22 cellular contexts compared by ENCODE assay signal in genomic region chr5:111857067-111857466, GRCh38.
DNase-seq lines count a peak whose midpoint lies in the region; ATAC-seq, FAIRE-seq and TF ChIP-seq lines count a peak whose summit lies in the region.
"Had no signal": no experiment of that assay in that cellular context is flagged by ENCODE, and none has a peak within 500 bp of the region (broad histone marks: within the 10 kb centered on the region; RNA-seq: fewer than 3 reads in every experiment).

No MANE protein-coding gene starts in this region.

- no TSS peak for BruUV-seq in HepG2 (replicated peaks; lab: Mats Ljungman, UMichigan)

- H3K4me1 ChIP-seq in heart right ventricle (peaks cover 0 to 52% (median 23%) of the 10 kb centered on the region in 9 donors), right cardiac atrium (ENCODE audit: control insufficient read depth, insufficient read depth, low read length) (peaks cover 10% of the 10 kb centered on the region), testis (peaks cover 7% of the 10 kb centered on the region), HepG2 (ENCODE audit: insufficient read depth, low read length) (no peaks in the 10 kb centered on the region)
- H3K4me1 ChIP-seq: A549 had no signal

- H3K9ac ChIP-seq in HepG2 (ENCODE audit: insufficient read depth, low read depth, low read length) = no peak overlapping the region
- H3K9ac ChIP-seq: SK-N-SH had no signal

- H3K27ac ChIP-seq in heart right ventricle (no peak overlapping the region), right cardiac atrium (ENCODE audit: low read length) (no peak overlapping the region), testis (no peak overlapping the region), HepG2 (ENCODE audit: extremely low read length, insufficient read depth, low read length) (no peak overlapping the region)
- H3K27ac ChIP-seq: A549 had no signal

- in situ Hi-C loops in HepG2 (cut with HindIII; ENCODE audit: extremely low pct_ligation_motif_present, low pct_unique_long_range_greater_than_20kb) = no loop called here

- no peak for TF ChIP-seq EP300 in HepG2 (IDR thresholded peaks at IDR 0.05; ENCODE audit: low read depth in 2 of 2, low read length in 2 of 2)
- TF ChIP-seq EP300 in HepG2 (CRISPR knock-in tag; IDR thresholded peaks at IDR 0.05; ENCODE audit: borderline replicate concordance) = no peak

- FAIRE-seq in HepG2 (lab: Jason Lieb, UNC) = no peak
- FAIRE-seq: A549, H54, RCC 7860 had no signal

- H3K27me3 ChIP-seq in heart right ventricle (no peaks in the 10 kb centered on the region), right cardiac atrium (ENCODE audit: control insufficient read depth, insufficient read depth) (no peaks in the 10 kb centered on the region), testis (no peaks in the 10 kb centered on the region), HepG2 (ENCODE audit: control insufficient read depth in 1 of 2, insufficient read depth in 2 of 2, low read length in 2 of 2) (no peaks in the 10 kb centered on the region)

- no peaks in the 10 kb centered on the region for H3K79me2 ChIP-seq in HepG2 (ENCODE audit: insufficient read depth, low read length)

- POLR2A ChIA-PET in HepG2 (lab: Yijun Ruan, JAX) = no interaction called here

- CTCF ChIA-PET in HepG2 (lab: Yijun Ruan, JAX; ENCODE audit: low intra/inter-chr PET ratio, low total read pairs) = no interaction called here

- WGBS in heart right ventricle, 2 donors = 43 to 57% methylated on average over 4 of the region's 4 CpGs
- WGBS in right cardiac atrium = 48% methylated on average over 4 of the region's 4 CpGs
- WGBS in testis, 2 donors = 51 to 63% methylated on average over 4 of the region's 4 CpGs
- WGBS in HepG2 (ENCODE audit: low lambda C conversion rate) = 25% methylated on average over 3 of the region's 4 CpGs

- TF ChIP-seq POLR2A in testis (IDR thresholded peaks at IDR 0.05) (no peak), HepG2 (IDR thresholded peaks at IDR 0.05; ENCODE audit: insufficient read depth in 1 of 2, low read depth in 2 of 2, low read length in 2 of 2) (no peak)

- H3K36me3 ChIP-seq in heart right ventricle (no peaks in the 10 kb centered on the region), testis (ENCODE audit: low read depth, missing control alignments) (no peaks in the 10 kb centered on the region), HepG2 (replicated peaks in 1 of 2; ENCODE audit: control insufficient read depth in 1 of 2, insufficient read depth in 2 of 2, low read length in 2 of 2) (no peaks in the 10 kb centered on the region)

- intact Hi-C loops in heart right ventricle (cut with DNase I) (loop anchor here in 3 of 10 donors (10.0 kb wide), 1 partner anchor 288 kb away; no protein-coding TSS in a partner anchor), cardiac septum (cut with DNase I) (loop anchor here (5.0 kb wide), 2 partner anchors 100 to 305 kb away; partner anchors contain the start of gene NREP), right cardiac atrium (cut with DNase I) (loop anchor here in 1 of 4 donors (10.0 kb wide), 1 partner anchor 302 kb away; no protein-coding TSS in a partner anchor), testis (cut with DNase I; ENCODE audit: low total_unique reads) (no loop called here), HepG2 (cut with micrococcal nuclease; ENCODE audit: unreplicated experiment) (no loop called here)

- H2AFZ ChIP-seq in HepG2 (ENCODE audit: low read length) = no peak overlapping the region

- H4K20me1 ChIP-seq in HepG2 (ENCODE audit: insufficient read depth, low read length) = no peaks in the 10 kb centered on the region

- DNase-seq in heart right ventricle = no peak
- no peak for DNase-seq in cardiac septum (ENCODE audit: low spot score)
- peak; percentile 57 for DNase-seq in cerebellar cortex (ENCODE audit: low spot score)
- peak in 1 of 3 donors; percentile 29 for DNase-seq in right cardiac atrium
- DNase-seq in testis = peak; percentile 21
- DNase-seq in activated CD8-positive, alpha-beta memory T cell treated with anti-CD3 and anti-CD28 coated beads, Interleukin-2, amount 50 U/mL, for 48 hours = no peak
- DNase-seq in HepG2 (ENCODE audit: low spot score) = no peak
- DNase-seq: GF-D8; KBM-7; NCI-H1092 treated with DMSO at 0.1 percent for 48 hours; NCI-H1436 treated with DMSO at 0.1 percent for 48 hours; NCI-H2029 treated with DMSO at 0.1 percent for 48 hours; NCI-H226; NCI-H510A treated with DMSO at 0.1 percent for 48 hours; NCI-H774; NK-92 treated with Interleukin-12 subunit alpha and Interleukin-12 subunit beta, amount 100 ng/mL, for 24 hours; SHP77 treated with DMSO at 0.1 percent for 48 hours; SK-N-SH had no signal

- no peak overlapping the region for H3K4me2 ChIP-seq in HepG2 (ENCODE audit: low read depth, low read length)
- H3K4me2 ChIP-seq: A549, SK-N-SH had no signal

- no peak for TF ChIP-seq RAD21 in HepG2 (CRISPR knock-in tag; IDR thresholded peaks at IDR 0.05)

- H3K9me3 ChIP-seq in heart right ventricle (no peaks in the 10 kb centered on the region), right cardiac atrium (ENCODE audit: control insufficient read depth, low read length) (no peaks in the 10 kb centered on the region), testis (no peaks in the 10 kb centered on the region), HepG2 (ENCODE audit: low read length) (no peaks in the 10 kb centered on the region)
- H3K9me3 ChIP-seq: A549, SK-N-SH had no signal

- TF ChIP-seq CTCF in heart right ventricle (IDR thresholded peaks at IDR 0.05) = no peak
- no peak for TF ChIP-seq CTCF in testis (IDR thresholded peaks at IDR 0.05)
- TF ChIP-seq CTCF in HepG2 (CRISPR knock-in tag; IDR thresholded peaks at IDR 0.05) = no peak

- ATAC-seq in heart right ventricle = peak in 5 of 8 donors; percentile 34 to 78 (median 51)
- ATAC-seq in right cardiac atrium = peak; percentile 20 to 63
- ATAC-seq in HepG2 = no peak
- no peak for ATAC-seq in HG03135 (IDR thresholded peaks at IDR 0.05; ENCODE audit: unreplicated experiment)
- ATAC-seq: A549 had no signal

- H3K4me3 ChIP-seq in heart right ventricle (no peak overlapping the region), right cardiac atrium (ENCODE audit: low read length) (no peak overlapping the region), testis (no peak overlapping the region), HepG2 (replicated peaks in 1 of 3; ENCODE audit: insufficient read depth in 1 of 3, low read depth in 2 of 3, low read length in 3 of 3) (no peak overlapping the region)
- H3K4me3 ChIP-seq: A549 had no signal

TF ChIP-seq in HepG2, 621 proteins besides CTCF, POLR2A, EP300 and RAD21:
- no peak for TF ChIP-seq NFYB (CRISPR knock-in tag; IDR thresholded peaks at IDR 0.05)
- TF ChIP-seq TMF1 (CRISPR knock-in tag; IDR thresholded peaks at IDR 0.05; ENCODE audit: low read depth) = no peak
- TF ChIP-seq E2F1 (CRISPR knock-in tag; IDR thresholded peaks at IDR 0.05) = no peak
- TF ChIP-seq USF2 (IDR thresholded peaks at IDR 0.05; ENCODE audit: low read depth, low read length) = no peak
- TF ChIP-seq USF2 (CRISPR knock-in tag; IDR thresholded peaks at IDR 0.05; ENCODE audit: borderline replicate concordance) = no peak
- TF ChIP-seq ZZZ3 (CRISPR knock-in tag; IDR thresholded peaks at IDR 0.05; ENCODE audit: borderline replicate concordance) = no peak
- TF ChIP-seq ZNF564 (CRISPR knock-in tag; IDR thresholded peaks at IDR 0.05) = no peak

Comparison
In these comparisons a context has a peak if more than half of its experiments do, and no peak if none do; other contexts are left out.
1. ATAC-seq: peak in heart right ventricle (5 of 8) and right cardiac atrium (2 of 2); none in HepG2 (single experiment) and HG03135 (single experiment).
2. DNase-seq: peak in cerebellar cortex (single experiment) and testis (single experiment); none in heart right ventricle (0 of 2), cardiac septum (single experiment), activated CD8-positive, alpha-beta memory T cell treated with anti-CD3 and anti-CD28 coated beads, Interleukin-2, amount 50 U/mL, for 48 hours (single experiment) and HepG2 (single experiment).